Comparison of ENCODE assay signal across 18 cellular contexts in the genomic region with DNA sequence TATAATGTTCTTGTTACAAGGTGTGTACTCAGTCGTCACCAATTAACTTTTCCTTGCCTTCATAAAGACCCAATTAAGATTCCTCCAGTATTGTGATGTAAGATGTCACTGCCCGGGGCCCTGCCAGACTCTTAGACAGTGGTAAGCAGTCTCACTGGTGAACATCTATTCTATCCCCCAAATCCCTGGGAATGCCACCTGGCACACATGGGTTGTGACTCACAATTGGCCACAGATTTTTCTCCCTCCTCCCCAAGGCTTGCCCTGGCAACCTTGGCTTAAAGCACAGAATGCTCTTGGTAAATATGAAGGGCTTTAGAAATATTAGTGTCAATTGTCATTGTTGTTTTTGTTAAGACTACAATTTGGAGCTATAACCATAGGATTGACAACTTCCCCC.
DNase-seq lines count a peak whose midpoint lies in the region; ATAC-seq and TF ChIP-seq lines count a peak whose summit lies in the region.
"Had no signal": no experiment of that assay in that cellular context is flagged by ENCODE, and none has a peak within 500 bp of the region (broad histone marks: within the 10 kb centered on the region; RNA-seq: fewer than 3 reads in every experiment).

No MANE protein-coding gene starts in this region.

- H3K4me3 ChIP-seq in PC-3 (ENCODE audit: low read length) (no peak overlapping the region), BE2C (ENCODE audit: low read depth, low read length) (no peak overlapping the region), A673 (ENCODE audit: low read depth, low read length, poor library complexity, severe bottlenecking) (no peak overlapping the region)
- H3K4me3 ChIP-seq: BLaER1, GM23338, K562 had no signal

- no peaks in the 10 kb centered on the region for H3K9me2 ChIP-seq in PC-3 (replicated peaks; ENCODE audit: low read length)

- CTCF ChIA-PET in PC-3 (lab: Charles Lee): no interaction called here
- CTCF ChIA-PET in A673 (lab: Charles Lee): no interaction called here

- H3K27ac ChIP-seq in PC-3 (ENCODE audit: low read length) (no peak overlapping the region), A673 (ENCODE audit: low read depth, low read length, poor library complexity, severe bottlenecking) (no peak overlapping the region)
- H3K27ac ChIP-seq: BLaER1, HL-60 had no signal

- H3K4me2 ChIP-seq in PC-3 (ENCODE audit: low read length): no peak overlapping the region
- H3K4me2 ChIP-seq: BLaER1, GM23338 had no signal

- H3K36me3 ChIP-seq in PC-3 (ENCODE audit: low read depth, low read length): no peaks in the 10 kb centered on the region
- no peaks in the 10 kb centered on the region for H3K36me3 ChIP-seq in BE2C
- no peaks in the 10 kb centered on the region for H3K36me3 ChIP-seq in A673 (ENCODE audit: insufficient read depth, low read length, poor library complexity, severe bottlenecking)
- H3K36me3 ChIP-seq: BLaER1 had no signal

- H2AFZ ChIP-seq in PC-3 (ENCODE audit: low read length): no peak overlapping the region
- H2AFZ ChIP-seq: GM23338 had no signal

- TF ChIP-seq CTCF in PC-3 (conservative IDR thresholded peaks at IDR 0.05; ENCODE audit: low read depth, low read length) (no peak), BE2C (IDR thresholded peaks at IDR 0.05; ENCODE audit: low read depth, low read length) (no peak), A673 (conservative IDR thresholded peaks at IDR 0.05; ENCODE audit: low read depth, low read length) (no peak)

- intact Hi-C loops in PC-3 (cut with micrococcal nuclease): no loop called here
- intact Hi-C loops in A673 (cut with micrococcal nuclease; ENCODE audit: unreplicated experiment): no loop called here

- no peak overlapping the region for H3K9ac ChIP-seq in PC-3 (ENCODE audit: low read length)
- H3K9ac ChIP-seq: BLaER1 had no signal

- no peaks in the 10 kb centered on the region for H3K9me3 ChIP-seq in PC-3 (ENCODE audit: low read length)
- no peaks in the 10 kb centered on the region for H3K9me3 ChIP-seq in BE2C
- no peaks in the 10 kb centered on the region for H3K9me3 ChIP-seq in A673 (ENCODE audit: low read depth, low read length, poor library complexity, severe bottlenecking)
- H3K9me3 ChIP-seq: BLaER1 had no signal

- H3K4me1 ChIP-seq in PC-3 (ENCODE audit: insufficient read depth, low read length) (no peaks in the 10 kb centered on the region), BE2C (no peaks in the 10 kb centered on the region), A673 (ENCODE audit: insufficient read depth, low read length, poor library complexity, severe bottlenecking) (no peaks in the 10 kb centered on the region)
- H3K4me1 ChIP-seq: BLaER1 had no signal

- POLR2A ChIA-PET in PC-3 (lab: Charles Lee; ENCODE audit: unreplicated experiment): no interaction called here
- POLR2A ChIA-PET in A673 (lab: Charles Lee; ENCODE audit: low non-redundant PET): no interaction called here

- H3K79me2 ChIP-seq in PC-3 (ENCODE audit: low read length): no peaks in the 10 kb centered on the region

- DNase-seq in LHCN-M2 (ENCODE audit: low read depth) (peak; percentile 50), PC-3 (peak; percentile 32), myocyte (ENCODE audit: low read depth) (peak; percentile 52), BE2C (no peak), A673 (ENCODE audit: low spot score) (no peak), EL (no peak)
- DNase-seq in NK-92 treated with Interleukin-12 subunit alpha and Interleukin-12 subunit beta, amount 100 ng/mL, for 24 hours (lab: John Stamatoyannopoulos, UW): no peak
- DNase-seq: AML-193; Calu3; CD8-positive, alpha-beta T cell; DMS53; DND-41; HCEC 1CT; IMR-90 had no signal

- BruUV-seq in PC-3 (replicated peaks; lab: Mats Ljungman, UMichigan) (no TSS peak), A673 (replicated peaks; lab: Mats Ljungman, UMichigan) (no TSS peak)

- H3F3A ChIP-seq in PC-3 (ENCODE audit: low read length, unreplicated experiment): no peaks in the 10 kb centered on the region

- ATAC-seq in PC-3: no peak
- ATAC-seq: CD8-positive, alpha-beta T cell; GM23338; K562 had no signal

- H4K20me1 ChIP-seq in PC-3 (ENCODE audit: low read length): no peaks in the 10 kb centered on the region
- H4K20me1 ChIP-seq: BLaER1 had no signal

- H3K27me3 ChIP-seq in PC-3 (ENCODE audit: low read length) (0 out of 2 replicates have a peak, but pooled peaks cover 5% of the 10 kb centered on the region), BE2C (no peaks in the 10 kb centered on the region), A673 (replicated peaks; ENCODE audit: insufficient read depth, low read depth, low read length, poor library complexity) (no peaks in the 10 kb centered on the region)
- H3K27me3 ChIP-seq: BLaER1 had no signal

Comparison
In these comparisons a context has a peak if more than half of its experiments do, and no peak if none do; other contexts are left out.
1. DNase-seq: peak in LHCN-M2 (single experiment), PC-3 (single experiment) and myocyte (single experiment); none in BE2C (single experiment), A673 (single experiment), EL (single experiment) and NK-92 treated with Interleukin-12 subunit alpha and Interleukin-12 subunit beta, amount 100 ng/mL, for 24 hours (single experiment).